2 cellular contexts compared by ENCODE assay signal in the genomic region with DNA sequence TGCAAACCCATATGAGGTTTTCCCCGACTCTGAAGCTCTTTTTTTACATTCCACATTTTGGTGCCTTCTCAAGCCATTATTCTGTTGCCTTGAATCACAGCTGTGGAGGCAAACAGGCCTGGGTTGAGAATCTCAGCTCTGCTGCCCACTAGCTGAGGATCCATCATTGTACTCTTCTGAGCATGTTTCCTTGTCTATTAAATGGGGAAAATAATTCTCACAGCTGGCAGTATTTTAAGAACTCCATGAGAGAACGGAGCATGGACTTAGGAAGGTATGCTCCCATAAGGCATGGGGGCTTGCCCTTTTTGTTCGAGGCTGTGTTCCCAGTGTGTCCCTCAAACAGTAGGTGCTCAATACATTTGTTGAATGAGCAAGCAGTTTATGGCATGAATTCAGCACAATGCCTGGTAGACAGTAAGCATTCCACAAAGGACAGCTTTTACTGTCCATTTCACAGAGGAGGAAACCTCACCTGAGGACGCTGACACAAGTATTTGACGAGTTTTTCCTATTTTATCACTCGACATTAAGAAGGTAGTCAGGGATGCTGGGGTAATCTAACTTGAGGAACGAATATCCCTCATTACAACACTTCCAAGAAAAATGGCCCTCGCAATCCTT.
TF ChIP-seq lines count a peak whose summit lies in the region.

No MANE protein-coding gene starts in this region.

TF ChIP-seq in HCT116, 20 proteins besides CTCF, POLR2A, EP300 and RAD21 (continued from another document):
- TF ChIP-seq, protein P1, sequence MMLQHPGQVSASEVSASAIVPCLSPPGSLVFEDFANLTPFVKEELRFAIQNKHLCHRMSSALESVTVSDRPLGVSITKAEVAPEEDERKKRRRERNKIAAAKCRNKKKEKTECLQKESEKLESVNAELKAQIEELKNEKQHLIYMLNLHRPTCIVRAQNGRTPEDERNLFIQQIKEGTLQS (IDR thresholded peaks at IDR 0.05): no peak
- no peak for TF ChIP-seq SRF (IDR thresholded peaks at IDR 0.05; ENCODE audit: low read depth)
TF ChIP-seq in HCT116: peak in this region for 0.

TF ChIP-seq in neural cell, 6 proteins besides CTCF, POLR2A, EP300 and RAD21 (continued from another document):
- TF ChIP-seq MXI1 (conservative IDR thresholded peaks at IDR 0.05; ENCODE audit: poor library complexity, severe bottlenecking): no peak
- TF ChIP-seq, protein P2, sequence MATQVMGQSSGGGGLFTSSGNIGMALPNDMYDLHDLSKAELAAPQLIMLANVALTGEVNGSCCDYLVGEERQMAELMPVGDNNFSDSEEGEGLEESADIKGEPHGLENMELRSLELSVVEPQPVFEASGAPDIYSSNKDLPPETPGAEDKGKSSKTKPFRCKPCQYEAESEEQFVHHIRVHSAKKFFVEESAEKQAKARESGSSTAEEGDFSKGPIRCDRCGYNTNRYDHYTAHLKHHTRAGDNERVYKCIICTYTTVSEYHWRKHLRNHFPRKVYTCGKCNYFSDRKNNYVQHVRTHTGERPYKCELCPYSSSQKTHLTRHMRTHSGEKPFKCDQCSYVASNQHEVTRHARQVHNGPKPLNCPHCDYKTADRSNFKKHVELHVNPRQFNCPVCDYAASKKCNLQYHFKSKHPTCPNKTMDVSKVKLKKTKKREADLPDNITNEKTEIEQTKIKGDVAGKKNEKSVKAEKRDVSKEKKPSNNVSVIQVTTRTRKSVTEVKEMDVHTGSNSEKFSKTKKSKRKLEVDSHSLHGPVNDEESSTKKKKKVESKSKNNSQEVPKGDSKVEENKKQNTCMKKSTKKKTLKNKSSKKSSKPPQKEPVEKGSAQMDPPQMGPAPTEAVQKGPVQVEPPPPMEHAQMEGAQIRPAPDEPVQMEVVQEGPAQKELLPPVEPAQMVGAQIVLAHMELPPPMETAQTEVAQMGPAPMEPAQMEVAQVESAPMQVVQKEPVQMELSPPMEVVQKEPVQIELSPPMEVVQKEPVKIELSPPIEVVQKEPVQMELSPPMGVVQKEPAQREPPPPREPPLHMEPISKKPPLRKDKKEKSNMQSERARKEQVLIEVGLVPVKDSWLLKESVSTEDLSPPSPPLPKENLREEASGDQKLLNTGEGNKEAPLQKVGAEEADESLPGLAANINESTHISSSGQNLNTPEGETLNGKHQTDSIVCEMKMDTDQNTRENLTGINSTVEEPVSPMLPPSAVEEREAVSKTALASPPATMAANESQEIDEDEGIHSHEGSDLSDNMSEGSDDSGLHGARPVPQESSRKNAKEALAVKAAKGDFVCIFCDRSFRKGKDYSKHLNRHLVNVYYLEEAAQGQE (IDR thresholded peaks at IDR 0.05; ENCODE audit: borderline replicate concordance): no peak
- no peak for TF ChIP-seq POLR2AphosphoS5 (IDR thresholded peaks at IDR 0.05)
- no peak for TF ChIP-seq TAF1 (IDR thresholded peaks at IDR 0.05; ENCODE audit: low read depth)
